ENCODE assay signal across 8 cellular contexts in the genomic region with DNA sequence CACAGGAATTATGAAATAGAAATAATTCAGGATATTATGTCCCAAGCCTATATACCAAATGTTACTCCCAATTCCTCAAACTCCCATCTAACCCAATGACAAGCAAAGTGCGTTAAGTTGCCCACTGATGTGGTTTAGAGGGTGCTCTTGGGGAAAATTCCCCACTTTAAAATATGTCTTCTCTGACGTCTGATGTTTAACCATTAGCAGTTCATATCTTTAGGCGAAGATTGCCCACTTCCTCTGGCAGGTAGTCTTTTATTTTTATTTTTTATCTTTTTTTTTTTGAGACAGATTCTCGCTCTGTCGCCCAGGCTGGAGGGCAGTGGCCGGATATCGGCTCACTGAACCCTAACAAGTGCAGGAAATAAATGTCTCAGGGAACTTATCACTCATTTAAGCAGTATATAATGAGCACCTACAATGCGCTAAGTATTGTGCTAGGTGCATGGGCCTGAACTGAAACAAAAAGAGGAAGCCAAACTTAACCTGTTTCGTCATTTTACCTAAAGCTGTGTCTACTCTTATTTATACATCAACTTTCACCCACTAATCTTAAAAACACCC. TPM values are rescaled to one million over a fixed set of nuclear protein-coding genes. Genes with fewer than 3 reads are reported as not detected.
DNase-seq lines count a peak whose midpoint lies in the region; ATAC-seq and TF ChIP-seq lines count a peak whose summit lies in the region.

No MANE protein-coding gene starts in this region.

- no peaks in the 10 kb centered on the region for H3K9me3 Mint-ChIP-seq in activated T-cell treated with anti-CD3 and anti-CD28 coated beads, Interleukin-2, amount 50 U/mL, for 72 hours
- no peaks in the 10 kb centered on the region for H3K9me3 Mint-ChIP-seq in mesothelial cell of epicardium

- H3K36me3 Mint-ChIP-seq in activated T-cell treated with anti-CD3 and anti-CD28 coated beads, Interleukin-2, amount 50 U/mL, for 72 hours (ENCODE audit: insufficient read depth in 2 of 2): peaks cover 0 to 1% of the 10 kb centered on the region in 2 donors
- no peaks in the 10 kb centered on the region for H3K36me3 Mint-ChIP-seq in mesothelial cell of epicardium

- peak overlapping the region; percentile 98 for H3K27ac Mint-ChIP-seq in activated T-cell treated with anti-CD3 and anti-CD28 coated beads, Interleukin-2, amount 50 U/mL, for 72 hours
- H3K27ac Mint-ChIP-seq in mesothelial cell of epicardium: no peak overlapping the region

- H3K4me1 Mint-ChIP-seq in activated T-cell treated with anti-CD3 and anti-CD28 coated beads, Interleukin-2, amount 50 U/mL, for 72 hours (ENCODE audit: low read depth): peaks cover 15% of the 10 kb centered on the region
- H3K4me1 Mint-ChIP-seq in mesothelial cell of epicardium: peaks cover 16% of the 10 kb centered on the region

- no peaks in the 10 kb centered on the region for H3K27me3 Mint-ChIP-seq in activated T-cell treated with anti-CD3 and anti-CD28 coated beads, Interleukin-2, amount 50 U/mL, for 72 hours (ENCODE audit: low read depth)
- H3K27me3 Mint-ChIP-seq in mesothelial cell of epicardium (ENCODE audit: low read depth): peaks cover 32% of the 10 kb centered on the region

- ATAC-seq in HG03558 (IDR thresholded peaks at IDR 0.05; ENCODE audit: extremely low read depth, unreplicated experiment): peak; percentile 31
- peak; percentile 31 to 46 for ATAC-seq in activated T-cell treated with anti-CD3 and anti-CD28 coated beads, Interleukin-2, amount 50 U/mL, for 72 hours (replicated peaks in 1 of 2)
- ATAC-seq in HG02571 (IDR thresholded peaks at IDR 0.05; ENCODE audit: unreplicated experiment): no peak

- DNase-seq in activated CD4-positive, alpha-beta T cell treated with anti-CD3 and anti-CD28 coated beads for 1 hour: peak; percentile 44
- DNase-seq in activated CD4-positive, alpha-beta T cell treated with anti-CD3 and anti-CD28 coated beads, Interleukin-2, amount 50 U/mL, for 48 hours: no peak
- peak; percentile 39 to 59 for DNase-seq in activated T-cell treated with anti-CD3 and anti-CD28 coated beads, Interleukin-2, amount 50 U/mL, for 72 hours
- no peak for DNase-seq in mesothelial cell of epicardium (ENCODE audit: low spot score in 2 of 2, unreplicated experiment in 2 of 2)
- DNase-seq in OCI-M1 (lab: John Stamatoyannopoulos, UW): no peak
- DNase-seq in islet precursor cell: no peak

- H3K4me3 Mint-ChIP-seq in activated T-cell treated with anti-CD3 and anti-CD28 coated beads, Interleukin-2, amount 50 U/mL, for 72 hours: peak overlapping the region; percentile 91 to 99
- H3K4me3 Mint-ChIP-seq in mesothelial cell of epicardium: peak overlapping the region; percentile 94

- no peak for TF ChIP-seq CTCF in mesothelial cell of epicardium (IDR thresholded peaks at IDR 0.05; ENCODE audit: unreplicated experiment)

RNA-seq across cellular contexts. Expression of a gene that starts 1.3 kb away (rescaled TPM):
- 10 to 100 TPM; 43.9 to 50.7 TPM for total RNA-seq in activated T-cell treated with anti-CD3 and anti-CD28 coated beads, Interleukin-2, amount 50 U/mL, for 72 hours
- 6.6 to 8.0 TPM (median 7.2 TPM) in 3 replicates for total RNA-seq in mesothelial cell of epicardium

Comparison
In these comparisons a context has a peak if more than half of its experiments do, and no peak if none do; other contexts are left out.
1. DNase-seq: peak in activated CD4-positive, alpha-beta T cell treated with anti-CD3 and anti-CD28 coated beads for 1 hour (single experiment) and activated T-cell treated with anti-CD3 and anti-CD28 coated beads, Interleukin-2, amount 50 U/mL, for 72 hours (2 of 2); none in activated CD4-positive, alpha-beta T cell treated with anti-CD3 and anti-CD28 coated beads, Interleukin-2, amount 50 U/mL, for 48 hours (0 of 2), mesothelial cell of epicardium (0 of 2), OCI-M1 (single experiment) and islet precursor cell (single experiment).